9 cellular contexts compared by ENCODE assay signal in genomic region chr19:42286349-42287016, GRCh38. TPM values are rescaled to one million over a fixed set of nuclear protein-coding genes. Genes with fewer than 3 reads are reported as not detected.
A peak's percentile ranks its signal among the peaks of the same experiment; 100 is the strongest.
DNase-seq lines count a peak whose midpoint lies in the region; ATAC-seq, FAIRE-seq and TF ChIP-seq lines count a peak whose summit lies in the region.
"Had no signal": no experiment of that assay in that cellular context is flagged by ENCODE, and none has a peak within 500 bp of the region (broad histone marks: within the 10 kb centered on the region; RNA-seq: fewer than 3 reads in every experiment).

No MANE protein-coding gene starts in this region.

- no peak overlapping the region for H2BK120ac ChIP-seq in H1 (replicated peaks; ENCODE audit: low read depth, low read length)
- H2BK120ac ChIP-seq in neuronal stem cell (ENCODE audit: low read depth, low read length), result no peak overlapping the region

- 92% methylated on average over 13 of the region's 13 CpGs; no CpG with 5 or more reads in 1 of the 2 experiments for WGBS in H1 (ENCODE audit: extremely low coverage in 1 of 2, insufficient coverage in 1 of 2, insufficient read length in 1 of 2, insufficient replicate concordance in 2 of 2, low coverage in 1 of 2, low lambda C conversion rate in 2 of 2, missing lambda C conversion rate in 1 of 2), 2 experiments
- WGBS in neuronal stem cell (ENCODE audit: extremely low coverage in 2 of 2, insufficient read length in 2 of 2, insufficient replicate concordance in 1 of 2), 2 donors, result no CpG with 5 or more reads among the region's 13 CpGs

- H3K9me3 ChIP-seq in H1 (ENCODE audit: insufficient read depth in 2 of 2, low read depth in 1 of 2, low read length in 1 of 2) (no peaks in the 10 kb centered on the region), neuronal stem cell (replicated peaks in 1 of 2; ENCODE audit: control insufficient read depth in 2 of 2, insufficient read depth in 1 of 2, low read depth in 1 of 2, low read length in 2 of 2) (peaks cover 0 to 2% of the 10 kb centered on the region in 2 donors)

- CTCF ChIA-PET in H1 (lab: Charles Lee; ENCODE audit: partially characterized antibody), result interaction anchor here (6.6 kb wide), 1 partner anchor 10 kb away, joined by 41 read pairs; no protein-coding TSS in a partner anchor

- POLR2A ChIA-PET in H1 (lab: Charles Lee; ENCODE audit: partially characterized antibody), result interaction anchor here (1.1 to 4.3 kb wide), 2 partner anchors 9 to 14 kb away, joined by 3 to 20 read pairs; no protein-coding TSS in a partner anchor

- H3K4me1 ChIP-seq in H1 (replicated peaks in 1 of 4; ENCODE audit: control insufficient read depth in 3 of 4, insufficient read depth in 4 of 4, low read length in 3 of 4), result peaks cover 9 to 32% (median 26%) of the 10 kb centered on the region in 4 experiments
- H3K4me1 ChIP-seq in neuronal stem cell (ENCODE audit: control insufficient read depth in 2 of 2, insufficient read depth in 1 of 2, low read depth in 1 of 2, low read length in 2 of 2), result peaks cover 31 to 34% of the 10 kb centered on the region in 2 donors

- H3K27me3 ChIP-seq in H1 (replicated peaks in 1 of 4; ENCODE audit: control insufficient read depth in 3 of 4, extremely low read depth in 1 of 4, insufficient read depth in 3 of 4, low read length in 3 of 4), result no peaks in the 10 kb centered on the region
- H3K27me3 ChIP-seq in neuronal stem cell (ENCODE audit: control insufficient read depth in 3 of 3, insufficient read depth in 3 of 3, low read depth in 1 of 3, low read length in 3 of 3), result peaks cover 0 to 2% (median 0%) of the 10 kb centered on the region in 3 experiments

- TF ChIP-seq RAD21 in H1 (IDR thresholded peaks at IDR 0.05 in 1 of 2, conservative IDR thresholded peaks at IDR 0.05 in 1 of 2; ENCODE audit: low read depth in 2 of 2, low read length in 2 of 2), result no peak

- H3K27me3 Mint-ChIP-seq in CD14-positive monocyte (ENCODE audit: low read depth in 3 of 3), result peaks cover 0 to 5% (median 2%) of the 10 kb centered on the region in 3 donors

- FAIRE-seq in H1 (lab: Jason Lieb, UNC), result no peak

- H2BK12ac ChIP-seq in H1 (ENCODE audit: low read depth, low read length), result no peak overlapping the region
- peak overlapping the region; percentile 88 for H2BK12ac ChIP-seq in neuronal stem cell (ENCODE audit: low read length)

- H4K8ac ChIP-seq in H1 (ENCODE audit: extremely low read depth, insufficient read depth, low read length), result no peak overlapping the region
- peak overlapping the region; percentile 10 for H4K8ac ChIP-seq in neuronal stem cell (ENCODE audit: low read depth, low read length)

- peaks cover 32% of the 10 kb centered on the region for H3K4me1 Mint-ChIP-seq in CD14-positive monocyte

- TF ChIP-seq CTCF in CD14-positive monocyte (IDR thresholded peaks at IDR 0.05) (no peak), H1 (IDR thresholded peaks at IDR 0.05; ENCODE audit: control extremely low read depth in 1 of 3, insufficient read depth in 1 of 3, low read depth in 1 of 3, low read length in 3 of 3) (no peak)

- H3K27ac Mint-ChIP-seq in CD14-positive monocyte, result peak overlapping the region; percentile 88 to 98 (median 93)

- TF ChIP-seq EP300 in H1 (IDR thresholded peaks at IDR 0.05; ENCODE audit: borderline replicate concordance in 1 of 2, low read depth in 2 of 2, low read length in 2 of 2), result no peak

- intact Hi-C loops in CD14-positive monocyte (cut with micrococcal nuclease), result loop anchor here (2.0 to 10.0 kb wide), 4 partner anchors 16 to 152 kb away; partner anchors contain the start of genes PAFAH1B3 (in 1 of the 2), POU2F2 (in 1 of the 2) and PRR19 (in 1 of the 2)

- H3K27ac ChIP-seq in H1 (ENCODE audit: low read depth, low read length) (no peak overlapping the region), neuronal stem cell (replicated peaks; ENCODE audit: low read length) (no peak overlapping the region)

- H3K4me2 ChIP-seq in H1 (ENCODE audit: insufficient read depth in 1 of 2, low read depth in 2 of 2, low read length in 2 of 2) (peak overlapping the region in 1 of 2 experiments; percentile 97; a peak in 1 of 4 replicates), neuronal stem cell (ENCODE audit: insufficient read depth, low read length, poor library complexity, severe bottlenecking) (no peak overlapping the region)

- no peak overlapping the region for H2AFZ ChIP-seq in H1 (ENCODE audit: low read length)
- no peak overlapping the region for H2AFZ ChIP-seq in neuronal stem cell (ENCODE audit: low read length)

- H3K4me3 Mint-ChIP-seq in CD14-positive monocyte, result peak overlapping the region; percentile 93 to 95

- no peak overlapping the region for H3K18ac ChIP-seq in H1 (ENCODE audit: extremely low read depth, low read length)
- H3K18ac ChIP-seq in neuronal stem cell (ENCODE audit: low read length), result peak overlapping the region; percentile 59

- no peak overlapping the region for H4K5ac ChIP-seq in H1 (ENCODE audit: insufficient read length, low read depth, low read length)

- no peak overlapping the region for H3K56ac ChIP-seq in H1 (replicated peaks; ENCODE audit: insufficient read length, low read depth, low read length)

- H3K9ac ChIP-seq in H1 (replicated peaks in 1 of 4; ENCODE audit: extremely low read depth in 1 of 4, low read depth in 3 of 4, low read length in 3 of 4), result no peak overlapping the region
- H3K9ac ChIP-seq in neuronal stem cell (ENCODE audit: low read depth, low read length, poor library complexity), result peak overlapping the region; percentile 83

- H4K91ac ChIP-seq in H1 (replicated peaks; ENCODE audit: insufficient read length, low read length) (no peak overlapping the region), neuronal stem cell (ENCODE audit: low read depth, low read length, poor library complexity) (no peak overlapping the region)

- TF ChIP-seq POLR2A in H1 (IDR thresholded peaks at IDR 0.05; ENCODE audit: control extremely low read depth in 1 of 2, low read depth in 2 of 2, low read length in 2 of 2), result no peak

- H2BK20ac ChIP-seq in H1 (ENCODE audit: low read length), result no peak overlapping the region

- H3K23ac ChIP-seq in H1 (ENCODE audit: insufficient read length) (no peak overlapping the region), neuronal stem cell (ENCODE audit: low read depth, low read length, poor library complexity) (peak overlapping the region; percentile 60)

- no peak for ATAC-seq in HG02884 (IDR thresholded peaks at IDR 0.05; ENCODE audit: unreplicated experiment)

- H3K79me2 ChIP-seq in H1 (ENCODE audit: control insufficient read depth in 1 of 2, insufficient read depth in 2 of 2, low read length in 2 of 2), result peaks cover 0 to 22% of the 10 kb centered on the region in 2 experiments; a peak in 2 of 4 replicates

- H3K9me3 Mint-ChIP-seq in CD14-positive monocyte, result no peaks in the 10 kb centered on the region

- no peak overlapping the region for H2AK5ac ChIP-seq in H1 (ENCODE audit: low read depth, low read length)
- H2AK5ac ChIP-seq in neuronal stem cell (ENCODE audit: low read depth, low read length), result peak overlapping the region; percentile 91

- H3K4me3 ChIP-seq in H1 (ENCODE audit: extremely low read depth in 1 of 4, insufficient read depth in 2 of 4, low read depth in 3 of 4, low read length in 4 of 4) (no peak overlapping the region), neuronal stem cell (ENCODE audit: low read length in 2 of 2) (peak overlapping the region; percentile 11 to 96)

- peaks cover 21% of the 10 kb centered on the region for H3K23me2 ChIP-seq in H1 (ENCODE audit: low read depth, low read length)

- peaks cover 3 to 17% of the 10 kb centered on the region in 2 experiments for H4K20me1 ChIP-seq in H1 (replicated peaks in 1 of 2; ENCODE audit: control insufficient read depth in 1 of 2, insufficient read depth in 2 of 2, low read length in 2 of 2)

- peaks cover 33 to 45% of the 10 kb centered on the region in 2 donors for H3K36me3 Mint-ChIP-seq in CD14-positive monocyte

- no peak overlapping the region for H2BK15ac ChIP-seq in H1 (ENCODE audit: low read length)
- peak overlapping the region; percentile 39 for H2BK15ac ChIP-seq in neuronal stem cell (ENCODE audit: low read length)

- H3K14ac ChIP-seq in H1 (ENCODE audit: insufficient read length), result no peak overlapping the region
- no peak overlapping the region for H3K14ac ChIP-seq in neuronal stem cell (ENCODE audit: low read length)

- H3K4ac ChIP-seq in H1 (replicated peaks; ENCODE audit: insufficient read length, low read depth, low read length) (no peak overlapping the region), neuronal stem cell (ENCODE audit: low read length) (no peak overlapping the region)

- H3K79me1 ChIP-seq in H1 (ENCODE audit: low read depth, low read length) (peaks cover 28% of the 10 kb centered on the region), neuronal stem cell (ENCODE audit: low read depth, low read length) (peaks cover 30% of the 10 kb centered on the region)

- H2BK5ac ChIP-seq in H1 (ENCODE audit: low read depth, low read length) (no peak overlapping the region), neuronal stem cell (ENCODE audit: low read length) (peak overlapping the region; percentile 55)

- DNase-seq in CD14-positive monocyte (ENCODE audit: low spot score) (no peak), MV-4-11 (lab: John Stamatoyannopoulos, UW) (peak; percentile 16), H1 (ENCODE audit: low read depth in 1 of 2, low spot score in 2 of 2) (no peak), neuronal stem cell (ENCODE audit: low spot score) (no peak), NCI-H2029 treated with DMSO at 0.1 percent for 48 hours (lab: John Stamatoyannopoulos, UW) (no peak), inferior parietal cortex (ENCODE audit: extremely low spot score) (no peak), ecto neural progenitor cell (ENCODE audit: low spot score) (no peak)

- H3K36me3 ChIP-seq in H1 (ENCODE audit: control insufficient read depth in 2 of 4, insufficient read depth in 4 of 4, low read length in 3 of 4) (peaks cover 13 to 37% (median 35%) of the 10 kb centered on the region in 4 experiments; a peak in 7 of 8 replicates), neuronal stem cell (replicated peaks in 1 of 2; ENCODE audit: control insufficient read depth in 2 of 2, insufficient read depth in 2 of 2, low read length in 2 of 2) (peaks cover 52 to 61% of the 10 kb centered on the region in 2 donors)

RNA-seq across cellular contexts. Expression of gene PRR19, which starts 15.4 kb away (rescaled TPM):
- under 1 TPM; 0.35 to 0.38 TPM for polyA plus RNA-seq in CD14-positive monocyte
- total RNA-seq in H1 (2021; fragmentation: NEBNext Ultra II Directional; extraction: Animal tissue kit (Norgen Biotek cat#: 25700)), result 6.7 and 7.2 TPM in 2 replicates
- polyA plus RNA-seq in H1 (2011; rRNA removed), result 7.5 and 8.9 TPM in 2 replicates
- 5.1 TPM for polyA plus RNA-seq in H1 (2011; cell fraction: cytosol; rRNA removed)
- 5.0 TPM for polyA plus RNA-seq in H1 (2011; cell fraction: nucleus; rRNA removed)
- polyA plus RNA-seq in H1 (2012, experiment 1 of 2), result 4.3 to 7.1 TPM (median 6.5 TPM) in 4 replicates
- polyA plus RNA-seq in H1 (2012, experiment 2 of 2), result 8.1 TPM
- 4.9 TPM for polyA plus RNA-seq in H1 (2013, experiment 1 of 2)
- polyA plus RNA-seq in H1 (2013, experiment 2 of 2), result 4.5 TPM
- polyA minus RNA-seq in H1 (2011; rRNA and poly(A)+ RNA removed), result 1.9 and 2.0 TPM in 2 replicates
- 4.7 TPM for polyA minus RNA-seq in H1 (2011; cell fraction: cytosol; rRNA and poly(A)+ RNA removed)
- polyA minus RNA-seq in H1 (2011; cell fraction: nucleus; rRNA and poly(A)+ RNA removed), result 2.0 TPM
- 2.2 TPM for polyA plus RNA-seq in neuronal stem cell (2013, experiment 1 of 2)
- 2.0 TPM for polyA plus RNA-seq in neuronal stem cell (2013, experiment 2 of 2)

RNA-seq across cellular contexts. Expression of gene PAFAH1B3, which starts 15.9 kb away (rescaled TPM):
- 10 to 100 TPM; 15.3 to 15.5 TPM for polyA plus RNA-seq in CD14-positive monocyte
- total RNA-seq in H1 (2021; fragmentation: NEBNext Ultra II Directional; extraction: Animal tissue kit (Norgen Biotek cat#: 25700)), result 124 and 132 TPM in 2 replicates
- polyA plus RNA-seq in H1 (2011; rRNA removed), result 248 and 294 TPM in 2 replicates
- polyA plus RNA-seq in H1 (2011; cell fraction: cytosol; rRNA removed), result 171 TPM
- polyA plus RNA-seq in H1 (2011; cell fraction: nucleus; rRNA removed), result 201 TPM
- polyA plus RNA-seq in H1 (2012, experiment 1 of 2), result 95.5 to 156 TPM (median 148 TPM) in 4 replicates
- polyA plus RNA-seq in H1 (2012, experiment 2 of 2), result 202 TPM
- 109 TPM for polyA plus RNA-seq in H1 (2013, experiment 1 of 2)
- 108 TPM for polyA plus RNA-seq in H1 (2013, experiment 2 of 2)
- polyA minus RNA-seq in H1 (2011; rRNA and poly(A)+ RNA removed), result 61.2 and 78.8 TPM in 2 replicates
- polyA minus RNA-seq in H1 (2011; cell fraction: cytosol; rRNA and poly(A)+ RNA removed), result 60.3 TPM
- polyA minus RNA-seq in H1 (2011; cell fraction: nucleus; rRNA and poly(A)+ RNA removed), result 52.6 TPM
- polyA plus RNA-seq in neuronal stem cell (2013, experiment 1 of 2), result 134 TPM
- polyA plus RNA-seq in neuronal stem cell (2013, experiment 2 of 2), result 128 TPM

RNA-seq across cellular contexts. Expression of gene CIC, which starts 17.4 kb away (rescaled TPM):
- polyA plus RNA-seq in CD14-positive monocyte (under 1 TPM; 0.62 to 0.87 TPM), H1 (2011; rRNA removed) (13.2 and 23.1 TPM in 2 replicates)
- total RNA-seq in H1 (2021; fragmentation: NEBNext Ultra II Directional; extraction: Animal tissue kit (Norgen Biotek cat#: 25700)), result 43.6 and 48.4 TPM in 2 replicates
- 12.9 TPM for polyA plus RNA-seq in H1 (2011; cell fraction: cytosol; rRNA removed)
- polyA plus RNA-seq in H1 (2011; cell fraction: nucleus; rRNA removed), result 85.4 TPM
- 26.5 to 45.2 TPM (median 39.7 TPM) in 4 replicates for polyA plus RNA-seq in H1 (2012, experiment 1 of 2)
- 24.2 TPM for polyA plus RNA-seq in H1 (2012, experiment 2 of 2)
- polyA plus RNA-seq in H1 (2013, experiment 1 of 2), result 28.3 TPM
- 27.0 TPM for polyA plus RNA-seq in H1 (2013, experiment 2 of 2)
- 3.7 and 5.1 TPM in 2 replicates for polyA minus RNA-seq in H1 (2011; rRNA and poly(A)+ RNA removed)
- polyA minus RNA-seq in H1 (2011; cell fraction: cytosol; rRNA and poly(A)+ RNA removed), result 18.2 TPM
- polyA minus RNA-seq in H1 (2011; cell fraction: nucleus; rRNA and poly(A)+ RNA removed), result 17.1 TPM
- 38.5 TPM for polyA plus RNA-seq in neuronal stem cell (2013, experiment 1 of 2)
- polyA plus RNA-seq in neuronal stem cell (2013, experiment 2 of 2), result 37.8 TPM

RNA-seq across cellular contexts. Expression of gene TMEM145, which starts 26.6 kb away (rescaled TPM):
- polyA plus RNA-seq in CD14-positive monocyte (not detected), H1 (2011; rRNA removed) (2.3 and 4.5 TPM in 2 replicates)
- total RNA-seq in H1 (2021; fragmentation: NEBNext Ultra II Directional; extraction: Animal tissue kit (Norgen Biotek cat#: 25700)), result 4.7 and 5.0 TPM in 2 replicates
- polyA plus RNA-seq in H1 (2011; cell fraction: cytosol; rRNA removed), result 2.1 TPM
- 19.4 TPM for polyA plus RNA-seq in H1 (2011; cell fraction: nucleus; rRNA removed)
- 7.2 to 10.4 TPM (median 8.4 TPM) in 4 replicates for polyA plus RNA-seq in H1 (2012, experiment 1 of 2)
- polyA plus RNA-seq in H1 (2012, experiment 2 of 2), result 6.6 TPM
- 6.3 TPM for polyA plus RNA-seq in H1 (2013, experiment 1 of 2)
- polyA plus RNA-seq in H1 (2013, experiment 2 of 2), result 5.4 TPM
- 7.5 and 11.1 TPM in 2 replicates for polyA minus RNA-seq in H1 (2011; rRNA and poly(A)+ RNA removed)
- 3.3 TPM for polyA minus RNA-seq in H1 (2011; cell fraction: cytosol; rRNA and poly(A)+ RNA removed)
- 8.0 TPM for polyA minus RNA-seq in H1 (2011; cell fraction: nucleus; rRNA and poly(A)+ RNA removed)
- polyA plus RNA-seq in neuronal stem cell (2013, experiment 1 of 2), result 0.61 TPM
- 0.79 TPM for polyA plus RNA-seq in neuronal stem cell (2013, experiment 2 of 2)
- total RNA-seq: LHCN-M2 had no signal

RNA-seq across cellular contexts. Expression of gene ERF, which starts 31.6 kb away (rescaled TPM):
- 1 to 10 TPM; 2.3 to 3.4 TPM for polyA plus RNA-seq in CD14-positive monocyte
- 62.7 and 73.9 TPM in 2 replicates for total RNA-seq in H1 (2021; fragmentation: NEBNext Ultra II Directional; extraction: Animal tissue kit (Norgen Biotek cat#: 25700))
- 43.7 and 67.6 TPM in 2 replicates for polyA plus RNA-seq in H1 (2011; rRNA removed)
- 45.9 TPM for polyA plus RNA-seq in H1 (2011; cell fraction: cytosol; rRNA removed)
- 144 TPM for polyA plus RNA-seq in H1 (2011; cell fraction: nucleus; rRNA removed)
- 39.2 to 53.3 TPM (median 50.3 TPM) in 4 replicates for polyA plus RNA-seq in H1 (2012, experiment 1 of 2)
- 34.9 TPM for polyA plus RNA-seq in H1 (2012, experiment 2 of 2)
- 40.5 TPM for polyA plus RNA-seq in H1 (2013, experiment 1 of 2)
- 40.3 TPM for polyA plus RNA-seq in H1 (2013, experiment 2 of 2)
- 20.2 and 23.3 TPM in 2 replicates for polyA minus RNA-seq in H1 (2011; rRNA and poly(A)+ RNA removed)
- polyA minus RNA-seq in H1 (2011; cell fraction: cytosol; rRNA and poly(A)+ RNA removed), result 39.0 TPM
- polyA minus RNA-seq in H1 (2011; cell fraction: nucleus; rRNA and poly(A)+ RNA removed), result 34.2 TPM
- polyA plus RNA-seq in neuronal stem cell (2013, experiment 1 of 2), result 77.7 TPM
- 78.0 TPM for polyA plus RNA-seq in neuronal stem cell (2013, experiment 2 of 2)

Comparison
In these comparisons a context has a peak if more than half of its experiments do, and no peak if none do; other contexts are left out.
1. H3K4me3 ChIP-seq: peak in neuronal stem cell (2 of 2); none in H1 (0 of 4).
2. RNA of gene PAFAH1B3, which starts 15.9 kb away (polyA plus RNA-seq): 95.5 to 294 TPM in H1; 15.3 to 15.5 TPM in CD14-positive monocyte; every median in the first group is over 4 times any median in the second.